Comparison of ENCODE assay signal across 6 cellular contexts in the genomic region with DNA sequence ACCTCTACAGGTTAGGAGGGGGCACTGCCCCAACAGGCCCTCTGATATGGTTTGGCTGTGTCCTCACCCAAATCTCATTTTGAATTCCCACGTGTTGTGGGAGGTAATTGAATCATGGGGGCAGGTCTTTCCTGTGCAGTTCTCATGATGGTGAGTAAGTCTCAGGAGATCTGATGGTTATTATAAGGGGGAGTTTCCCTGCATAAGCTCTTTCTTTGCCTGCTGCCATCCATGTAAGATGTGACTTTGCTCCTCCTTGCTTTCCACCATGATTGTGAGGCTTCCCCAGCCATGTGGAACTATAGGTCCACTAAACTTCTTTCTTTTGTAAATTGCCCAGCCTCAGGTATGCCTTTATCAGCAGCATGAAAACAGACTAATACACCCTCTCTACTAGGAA. TPM values are rescaled to one million over a fixed set of nuclear protein-coding genes. Genes with fewer than 3 reads are reported as not detected.
DNase-seq lines count a peak whose midpoint lies in the region; ATAC-seq, FAIRE-seq and TF ChIP-seq lines count a peak whose summit lies in the region.
"Not testable (repeated sequence)": the region's sequence is repeated elsewhere in the genome, so short reads cannot be mapped to it uniquely, and the experiment has no call there.

No MANE protein-coding gene starts in this region.

- not testable (repeated sequence) for TF ChIP-seq RAD21 in K562 (CRISPR knock-in tag; conservative IDR thresholded peaks at IDR 0.05 in 1 of 2, IDR thresholded peaks at IDR 0.05 in 1 of 2)

- H3K36me3 Mint-ChIP-seq in activated B cell treated with CpG ODN at 0.5 μM for 24 hours (ENCODE audit: low read depth) (peaks cover 29% of the 10 kb centered on the region), naive B cell (peaks cover 8 to 24% of the 10 kb centered on the region in 2 donors)
- H3K36me3 Mint-ChIP-seq in activated naive CD4-positive, alpha-beta T cell treated with anti-CD3 and anti-CD28 coated beads, Interleukin-2, amount 50 U/mL, for 24 hours: peaks cover 25% of the 10 kb centered on the region
- peaks cover 32 to 53% of the 10 kb centered on the region in 2 donors for H3K36me3 Mint-ChIP-seq in stimulated activated naive B cell treated with anti-CD40 and anti-IgM and Interleukin-4, amounts not matched to agents 10 μg/mL and 1 μg/mL and 100 μg/mL, for 72 hours

- not testable (repeated sequence) for BruUV-seq in K562 (replicated peaks; lab: Mats Ljungman, UMichigan)

- H3K4me3 ChIP-seq in BLaER1: peak overlapping the region; percentile 17; the same call in 1 of the 2 replicates
- not testable (repeated sequence) for H3K4me3 ChIP-seq in K562

- in situ Hi-C loops in K562 (cut with MboI): not testable (repeated sequence)

- POLR2A ChIA-PET in activated B cell treated with CpG ODN at 0.5 μM for 24 hours (lab: Charles Lee): interaction anchor here (0.6 to 1.2 kb wide), 3 partner anchors 13 to 18 kb away, joined by 3 to 6 read pairs (median 3); a partner anchor contains a TSS
- POLR2A ChIA-PET in K562 (lab: Yijun Ruan, JAX): not testable (repeated sequence)

- not testable (repeated sequence) for TF ChIP-seq EP300 in K562 (IDR thresholded peaks at IDR 0.05; ENCODE audit: low read length)

- not testable (repeated sequence) for H3K4me2 ChIP-seq in BLaER1; K562 (ENCODE audit: insufficient read depth, low read length)

- TF ChIP-seq POLR2A in K562 (conservative IDR thresholded peaks at IDR 0.05): not testable (repeated sequence)

- peak overlapping the region; percentile 66 for H3K27ac Mint-ChIP-seq in activated B cell treated with CpG ODN at 0.5 μM for 24 hours
- peak overlapping the region; percentile 84 for H3K27ac Mint-ChIP-seq in activated naive CD4-positive, alpha-beta T cell treated with anti-CD3 and anti-CD28 coated beads, Interleukin-2, amount 50 U/mL, for 24 hours
- peak overlapping the region in 4 of 6 donors; percentile 59 to 83 (median 80) for H3K27ac Mint-ChIP-seq in naive B cell
- H3K27ac Mint-ChIP-seq in stimulated activated naive B cell treated with anti-CD40 and anti-IgM and Interleukin-4, amounts not matched to agents 10 μg/mL and 1 μg/mL and 100 μg/mL, for 72 hours: peak overlapping the region; percentile 100

- CTCF ChIA-PET in activated B cell treated with CpG ODN at 0.5 μM for 24 hours (lab: Charles Lee): interaction anchor here (0.7 to 1.3 kb wide), 2 partner anchors 10 to 24 kb away, joined by 3 read pairs; no protein-coding TSS in a partner anchor
- CTCF ChIA-PET in K562 (lab: Yijun Ruan, JAX; ENCODE audit: low intra/inter-chr PET ratio): not testable (repeated sequence)

- H3K4me1 Mint-ChIP-seq in activated B cell treated with CpG ODN at 0.5 μM for 24 hours (peaks cover 58% of the 10 kb centered on the region), naive B cell (peaks cover 42 to 70% (median 53%) of the 10 kb centered on the region in 3 donors)
- peaks cover 54% of the 10 kb centered on the region for H3K4me1 Mint-ChIP-seq in activated naive CD4-positive, alpha-beta T cell treated with anti-CD3 and anti-CD28 coated beads, Interleukin-2, amount 50 U/mL, for 24 hours
- H3K4me1 Mint-ChIP-seq in stimulated activated naive B cell treated with anti-CD40 and anti-IgM and Interleukin-4, amounts not matched to agents 10 μg/mL and 1 μg/mL and 100 μg/mL, for 72 hours: peaks cover 42 to 65% of the 10 kb centered on the region in 2 donors

- not testable (repeated sequence) for H3K27ac ChIP-seq in BLaER1; K562 (ENCODE audit: extremely low read depth, low read depth, low read length)

- intact Hi-C loops in activated B cell treated with CpG ODN at 0.5 μM for 24 hours (cut with micrococcal nuclease); K562 (cut with micrococcal nuclease): not testable (repeated sequence)

- H3K9ac ChIP-seq in BLaER1; K562 (ENCODE audit: insufficient read depth in 1 of 2, low read depth in 2 of 2, low read length in 2 of 2): not testable (repeated sequence)

- not testable (repeated sequence) for H3K27me3 Mint-ChIP-seq in activated B cell treated with CpG ODN at 0.5 μM for 24 hours; activated naive CD4-positive, alpha-beta T cell treated with anti-CD3 and anti-CD28 coated beads, Interleukin-2, amount 50 U/mL, for 24 hours; naive B cell; stimulated activated naive B cell treated with anti-CD40 and anti-IgM and Interleukin-4, amounts not matched to agents 10 μg/mL and 1 μg/mL and 100 μg/mL, for 72 hours

- not testable (repeated sequence) for H3K27me3 ChIP-seq in BLaER1; K562 (ENCODE audit: control insufficient read depth in 2 of 2, insufficient read depth in 2 of 2, low read length in 2 of 2)

- DNase-seq in activated B cell treated with CpG ODN at 0.5 μM for 24 hours; K562 (ENCODE audit: extremely low read depth in 1 of 4, low spot score in 3 of 4); naive B cell; stimulated activated naive B cell treated with anti-CD40 and anti-IgM and Interleukin-4, amounts not matched to agents 10 μg/mL and 1 μg/mL and 100 μg/mL, for 72 hours: not testable (repeated sequence)

- FAIRE-seq in K562 (lab: Jason Lieb, UNC): not testable (repeated sequence)

- not testable (repeated sequence) for H4K20me1 ChIP-seq in BLaER1; K562 (replicated peaks; ENCODE audit: control insufficient read depth, insufficient read depth, low read length)

- H3K9me3 Mint-ChIP-seq in activated B cell treated with CpG ODN at 0.5 μM for 24 hours: peaks cover 17% of the 10 kb centered on the region
- H3K9me3 Mint-ChIP-seq in activated naive CD4-positive, alpha-beta T cell treated with anti-CD3 and anti-CD28 coated beads, Interleukin-2, amount 50 U/mL, for 24 hours: peaks cover 12% of the 10 kb centered on the region
- peaks cover 0 to 29% (median 24%) of the 10 kb centered on the region in 7 donors for H3K9me3 Mint-ChIP-seq in naive B cell
- H3K9me3 Mint-ChIP-seq in stimulated activated naive B cell treated with anti-CD40 and anti-IgM and Interleukin-4, amounts not matched to agents 10 μg/mL and 1 μg/mL and 100 μg/mL, for 72 hours: peaks cover 25 to 26% of the 10 kb centered on the region in 2 donors

- 0% methylated on average over 1 of the region's 1 CpG for WGBS in K562 (ENCODE audit: insufficient coverage, low coverage, missing lambda C conversion rate)

- peaks cover 80% of the 10 kb centered on the region for H3K4me1 ChIP-seq in BLaER1
- H3K4me1 ChIP-seq in K562 (replicated peaks in 1 of 2; ENCODE audit: control insufficient read depth in 2 of 2, insufficient read depth in 2 of 2, low read length in 2 of 2): not testable (repeated sequence)

- H3K4me3 Mint-ChIP-seq in activated B cell treated with CpG ODN at 0.5 μM for 24 hours (peak overlapping the region; percentile 35), naive B cell (peak overlapping the region in 2 of 8 donors; percentile 4 to 42)
- peak overlapping the region; percentile 11 for H3K4me3 Mint-ChIP-seq in activated naive CD4-positive, alpha-beta T cell treated with anti-CD3 and anti-CD28 coated beads, Interleukin-2, amount 50 U/mL, for 24 hours
- not testable (repeated sequence) for H3K4me3 Mint-ChIP-seq in stimulated activated naive B cell treated with anti-CD40 and anti-IgM and Interleukin-4, amounts not matched to agents 10 μg/mL and 1 μg/mL and 100 μg/mL, for 72 hours

- H3K9me3 ChIP-seq in BLaER1: peaks cover 46% of the 10 kb centered on the region
- not testable (repeated sequence) for H3K9me3 ChIP-seq in K562 (replicated peaks; ENCODE audit: control insufficient read depth, insufficient read depth, low read depth, low read length)

- peaks cover 23% of the 10 kb centered on the region for H3K36me3 ChIP-seq in BLaER1
- H3K36me3 ChIP-seq in K562 (ENCODE audit: control insufficient read depth, insufficient read depth, low read length): not testable (repeated sequence)

- not testable (repeated sequence) for H3K79me2 ChIP-seq in K562 (ENCODE audit: control insufficient read depth, insufficient read depth, low read length)

- not testable (repeated sequence) for H3K9me1 ChIP-seq in K562 (ENCODE audit: control insufficient read depth, insufficient read depth, low read length)

- not testable (repeated sequence) for H2AFZ ChIP-seq in K562 (ENCODE audit: low read depth, low read length)

- ATAC-seq in activated B cell treated with CpG ODN at 0.5 μM for 24 hours (ENCODE audit: low read depth); K562; naive B cell (ENCODE audit: low read depth in 2 of 2); stimulated activated naive B cell treated with anti-CD40 and anti-IgM and Interleukin-4, amounts not matched to agents 10 μg/mL and 1 μg/mL and 100 μg/mL, for 72 hours (replicated peaks): not testable (repeated sequence)

- TF ChIP-seq CTCF in activated B cell treated with CpG ODN at 0.5 μM for 24 hours (IDR thresholded peaks at IDR 0.05); K562 (IDR thresholded peaks at IDR 0.05 in 2 of 3, conservative IDR thresholded peaks at IDR 0.05 in 1 of 3; ENCODE audit: insufficient read depth in 2 of 3, low read depth in 1 of 3, low read length in 3 of 3): not testable (repeated sequence)

RNA-seq across cellular contexts. Expression of a gene that starts 14.9 kb away (rescaled TPM):
- total RNA-seq in activated B cell treated with CpG ODN at 0.5 μM for 24 hours (45.9 and 53.5 TPM in 2 replicates), K562 (2014; rRNA removed) (3.3 and 3.7 TPM in 2 replicates), K562 (2014; rRNA removed; fragmentation: Illumina TruSeq; extraction: Trizol) (5.6 and 7.3 TPM in 2 replicates), K562 (2015; rRNA removed; fragmentation: Illumina TruSeq; extraction: Trizol) (5.3 and 5.9 TPM in 2 replicates), K562 (2021) (5.4 and 6.3 TPM in 2 replicates)
- total RNA-seq in K562 (2011; cell fraction: chromatin; rRNA removed; ENCODE audit: low replicate concordance): 8.9 and 19.4 TPM in 2 replicates
- 2.9 and 3.0 TPM in 2 replicates for total RNA-seq in K562 (2011; cell fraction: nucleolus; rRNA removed)
- total RNA-seq in K562 (2011; cell fraction: nucleoplasm; rRNA removed): 6.8 and 9.2 TPM in 2 replicates
- polyA plus RNA-seq in K562 (2011; rRNA removed) (5.0 and 6.4 TPM in 2 replicates), K562 (2014; fragmentation: Illumina TruSeq; extraction: Trizol) (5.7 and 6.0 TPM in 2 replicates), K562 (2014; fragmentation: Nextera tagmentation; extraction: Ambion mirVana) (1 to 10 TPM; 1.6 to 1.7 TPM), K562 (2014; rRNA removed) (5.7 and 6.1 TPM in 2 replicates), naive B cell (ENCODE audit: low read depth in 6 of 6) (10 to 100 TPM; 13.0 to 27.1 (median 19.3) TPM)
- polyA plus RNA-seq in K562 (2011; cell fraction: cytosol; rRNA removed): 1.8 and 3.4 TPM in 2 replicates
- 5.3 and 5.7 TPM in 2 replicates for polyA plus RNA-seq in K562 (2011; cell fraction: nucleus; rRNA removed)
- polyA plus RNA-seq in K562 (2012): 4.1 and 5.4 TPM in 2 replicates
- 6.6 and 9.7 TPM in 2 replicates for polyA minus RNA-seq in K562 (2011; rRNA and poly(A)+ RNA removed)
- polyA minus RNA-seq in K562 (2011; cell fraction: cytosol; rRNA and poly(A)+ RNA removed): 3.0 and 3.6 TPM in 2 replicates
- 4.0 and 10.0 TPM in 2 replicates for polyA minus RNA-seq in K562 (2011; cell fraction: nucleus; rRNA and poly(A)+ RNA removed)

RNA-seq across cellular contexts. Expression of a gene that starts 59.8 kb away (rescaled TPM):
- total RNA-seq in activated B cell treated with CpG ODN at 0.5 μM for 24 hours (4.3 and 4.7 TPM in 2 replicates), K562 (2014; rRNA removed) (9.7 and 14.2 TPM in 2 replicates), K562 (2014; rRNA removed; fragmentation: Illumina TruSeq; extraction: Trizol) (5.3 and 5.7 TPM in 2 replicates), K562 (2015; rRNA removed; fragmentation: Illumina TruSeq; extraction: Trizol) (7.2 and 9.2 TPM in 2 replicates), K562 (2021) (27.4 and 28.7 TPM in 2 replicates)
- 6.2 and 7.7 TPM in 2 replicates for total RNA-seq in K562 (2011; cell fraction: chromatin; rRNA removed; ENCODE audit: low replicate concordance)
- 5.0 and 5.5 TPM in 2 replicates for total RNA-seq in K562 (2011; cell fraction: nucleolus; rRNA removed)
- 4.7 and 5.1 TPM in 2 replicates for total RNA-seq in K562 (2011; cell fraction: nucleoplasm; rRNA removed)
- polyA plus RNA-seq in K562 (2011; rRNA removed) (2.6 and 4.7 TPM in 2 replicates), K562 (2014; fragmentation: Illumina TruSeq; extraction: Trizol) (24.7 and 24.8 TPM in 2 replicates), K562 (2014; fragmentation: Nextera tagmentation; extraction: Ambion mirVana) (1 to 10 TPM; 3.9 to 4.1 TPM), K562 (2014; rRNA removed) (13.1 and 15.3 TPM in 2 replicates), naive B cell (ENCODE audit: low read depth in 6 of 6) (1 to 10 TPM in 2 of 6 donors, under 1 TPM in 3, not detected in 1; 0.41 to 1.2 (median 0.89) TPM)
- polyA plus RNA-seq in K562 (2011; cell fraction: cytosol; rRNA removed): 3.8 and 6.1 TPM in 2 replicates
- polyA plus RNA-seq in K562 (2011; cell fraction: nucleus; rRNA removed): 3.3 and 7.4 TPM in 2 replicates
- 27.9 and 31.0 TPM in 2 replicates for polyA plus RNA-seq in K562 (2012)
- 2.8 and 3.2 TPM in 2 replicates for polyA minus RNA-seq in K562 (2011; rRNA and poly(A)+ RNA removed)
- 9.2 and 11.0 TPM in 2 replicates for polyA minus RNA-seq in K562 (2011; cell fraction: cytosol; rRNA and poly(A)+ RNA removed)
- polyA minus RNA-seq in K562 (2011; cell fraction: nucleus; rRNA and poly(A)+ RNA removed): 3.1 and 3.9 TPM in 2 replicates
